Comparison of ENCODE assay signal across 8 cellular contexts in the genomic region with DNA sequence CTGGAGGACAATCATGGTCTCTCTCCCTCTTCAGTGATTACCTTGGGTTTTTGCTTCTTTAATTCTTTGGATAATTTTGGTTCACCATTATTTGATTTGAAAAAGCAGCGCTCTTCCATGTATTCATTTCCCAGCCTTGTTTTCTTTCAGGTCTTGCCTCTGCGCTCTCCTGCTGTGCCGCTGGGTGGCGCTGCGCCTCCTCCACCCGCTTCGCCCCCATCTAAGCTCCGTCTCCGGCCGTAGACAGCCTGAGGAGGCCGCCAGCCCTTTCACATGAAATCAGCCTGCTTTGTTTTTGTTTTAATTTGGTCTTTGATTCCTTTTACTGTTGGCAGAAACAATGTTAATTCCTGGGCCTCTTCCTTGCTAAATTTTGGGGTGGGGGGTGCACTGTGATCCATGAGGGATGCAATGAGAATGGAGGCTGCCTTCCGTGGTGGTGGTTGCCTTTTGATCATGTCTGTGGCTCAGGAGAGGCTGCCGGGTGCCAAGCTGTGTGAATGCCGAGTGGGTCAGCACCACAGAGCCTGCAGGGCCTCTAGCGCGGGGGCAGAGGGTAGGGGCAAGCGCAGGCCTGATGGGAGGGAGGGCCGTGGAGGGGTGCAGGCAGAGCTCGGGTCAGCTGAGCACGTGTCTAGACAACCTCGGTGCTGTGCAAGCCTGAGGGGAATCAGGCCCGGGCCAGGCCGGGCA.
A peak's percentile ranks its signal among the peaks of the same experiment; 100 is the strongest.
DNase-seq lines count a peak whose midpoint lies in the region; ATAC-seq and TF ChIP-seq lines count a peak whose summit lies in the region.

No MANE protein-coding gene starts in this region.

- H3K27me3 Mint-ChIP-seq in stimulated activated memory B cell treated with anti-CD40 and anti-IgM and Interleukin-4, amounts not matched to agents 10 μg/mL and 1 μg/mL and 100 μg/mL, for 72 hours = no peaks in the 10 kb centered on the region

- H3K4me3 ChIP-seq in AG10803 (ENCODE audit: low read length) (no peak overlapping the region), HEK293 (ENCODE audit: low read depth, low read length) (no peak overlapping the region), WERI-Rb-1 (ENCODE audit: low read depth, low read length) (no peak overlapping the region)

- H3K4me1 Mint-ChIP-seq in stimulated activated memory B cell treated with anti-CD40 and anti-IgM and Interleukin-4, amounts not matched to agents 10 μg/mL and 1 μg/mL and 100 μg/mL, for 72 hours = peaks cover 19% of the 10 kb centered on the region

- no peaks in the 10 kb centered on the region for H3K27me3 ChIP-seq in WERI-Rb-1 (ENCODE audit: insufficient read depth, low read depth, severe bottlenecking)

- peak; percentile 52 for DNase-seq in AG10803 (ENCODE audit: low read depth)
- DNase-seq in WERI-Rb-1 = peak; percentile 62
- DNase-seq in cerebellar cortex (ENCODE audit: low spot score) = peak; percentile 75
- peak; percentile 59 for DNase-seq in left kidney (ENCODE audit: low read depth, low spot score)
- no peak for DNase-seq in A172 (ENCODE audit: low spot score)

- peaks cover 2 to 97% of the 10 kb centered on the region in 2 experiments for H3K36me3 ChIP-seq in HEK293 (ENCODE audit: control insufficient read depth in 2 of 2, insufficient read depth in 1 of 2, low read length in 2 of 2)
- H3K36me3 ChIP-seq in WERI-Rb-1 = peaks cover 92% of the 10 kb centered on the region

- H3K9me3 Mint-ChIP-seq in stimulated activated memory B cell treated with anti-CD40 and anti-IgM and Interleukin-4, amounts not matched to agents 10 μg/mL and 1 μg/mL and 100 μg/mL, for 72 hours = no peaks in the 10 kb centered on the region

- H3K4me3 Mint-ChIP-seq in stimulated activated memory B cell treated with anti-CD40 and anti-IgM and Interleukin-4, amounts not matched to agents 10 μg/mL and 1 μg/mL and 100 μg/mL, for 72 hours = no peak overlapping the region

- ATAC-seq in stimulated activated memory B cell treated with anti-CD40 and anti-IgM and Interleukin-4, amounts not matched to agents 10 μg/mL and 1 μg/mL and 100 μg/mL, for 72 hours = no peak
- ATAC-seq in HG03039 (IDR thresholded peaks at IDR 0.05; ENCODE audit: unreplicated experiment) = no peak

- CTCF ChIA-PET in HEK293 (lab: Yijun Ruan, JAX) = interaction anchor here (0.5 to 3.3 kb wide), 50 partner anchors 7 to 625 kb away, joined by 3 to 20 read pairs (median 4); no protein-coding TSS in a partner anchor

- H3K36me3 Mint-ChIP-seq in stimulated activated memory B cell treated with anti-CD40 and anti-IgM and Interleukin-4, amounts not matched to agents 10 μg/mL and 1 μg/mL and 100 μg/mL, for 72 hours = peaks cover 61% of the 10 kb centered on the region

- H3K9me3 ChIP-seq in HEK293 (ENCODE audit: control insufficient read depth, insufficient read depth, low read depth, low read length) (no peaks in the 10 kb centered on the region), WERI-Rb-1 (ENCODE audit: severe bottlenecking) (no peaks in the 10 kb centered on the region)

- H3K27ac ChIP-seq in HEK293 (ENCODE audit: extremely low read depth, low read depth, low read length) = no peak overlapping the region
- H3K27ac ChIP-seq in WERI-Rb-1 = peak overlapping the region; percentile 52

- no peaks in the 10 kb centered on the region for H3K4me1 ChIP-seq in HEK293 (ENCODE audit: control insufficient read depth, insufficient read depth, low read length)

- TF ChIP-seq CTCF in AG10803 (conservative IDR thresholded peaks at IDR 0.05; ENCODE audit: low read length) (peak; percentile 79), HEK293 (tag by site-specific recombination; IDR thresholded peaks at IDR 0.05) (peak; percentile 79), WERI-Rb-1 (IDR thresholded peaks at IDR 0.05; ENCODE audit: low read depth, low read length) (peak; percentile 87)

- H3K27ac Mint-ChIP-seq in stimulated activated memory B cell treated with anti-CD40 and anti-IgM and Interleukin-4, amounts not matched to agents 10 μg/mL and 1 μg/mL and 100 μg/mL, for 72 hours = peak overlapping the region; percentile 44

- POLR2A ChIA-PET in HEK293 (lab: Yijun Ruan, JAX) = no interaction called here

TF ChIP-seq in HEK293, 187 proteins besides CTCF, POLR2A, EP300 and RAD21:
- TF ChIP-seq ZNF777 (tag by site-specific recombination; IDR thresholded peaks at IDR 0.05; ENCODE audit: borderline replicate concordance) (no peak), ZNF654 (tag by site-specific recombination; IDR thresholded peaks at IDR 0.05; ENCODE audit: low read depth) (peak; percentile 66)
